28 cellular contexts compared by ENCODE assay signal in genomic region chr6:130644175-130644574, GRCh38.
"Had no signal": no experiment of that assay in that cellular context is flagged by ENCODE, and none has a peak within 500 bp of the region (broad histone marks: within the 10 kb centered on the region; RNA-seq: fewer than 3 reads in every experiment).

No MANE protein-coding gene starts in this region.

- H3K27ac ChIP-seq: colonic mucosa, coronary artery, dorsolateral prefrontal cortex, epithelial cell of prostate, esophagus muscularis mucosa, esophagus squamous epithelium, foreskin keratinocyte, gastrocnemius medialis, gastroesophageal sphincter, heart left ventricle, heart right ventricle had no signal

- ATAC-seq: effector memory CD8-positive, alpha-beta T cell; esophagus mucosa; foreskin keratinocyte; gastrocnemius medialis; gastroesophageal sphincter; heart left ventricle; heart right ventricle had no signal

- H3K27me3 ChIP-seq: colonic mucosa, dorsolateral prefrontal cortex, esophagus muscularis mucosa, esophagus squamous epithelium, foreskin keratinocyte, gastrocnemius medialis, gastroesophageal sphincter, heart left ventricle, heart right ventricle had no signal

- FAIRE-seq: colon, endometrium, endothelial cell of umbilical vein, frontal cortex had no signal

- H3K9me3 ChIP-seq: colonic mucosa, gastrocnemius medialis had no signal

- DNase-seq: colonic mucosa; cortex of kidney; dermis blood vessel endothelial cell; effector CD4-positive, alpha-beta T cell; effector CD8-positive, alpha-beta T cell; effector memory CD4-positive, alpha-beta T cell; effector memory CD8-positive, alpha-beta T cell; endodermal cell; erythroblast; esophagus squamous epithelium; foreskin fibroblast; foreskin keratinocyte; foreskin melanocyte; gastrocnemius medialis; glutamatergic neuron; head of caudate nucleus; heart left ventricle; heart right ventricle had no signal

- H3K4me3 ChIP-seq: colonic mucosa, coronary artery, dorsolateral prefrontal cortex, esophagus muscularis mucosa, esophagus squamous epithelium, gastrocnemius medialis, gastroesophageal sphincter, heart left ventricle, heart right ventricle had no signal

- H3K36me3 ChIP-seq: colonic mucosa, esophagus muscularis mucosa, esophagus squamous epithelium, gastrocnemius medialis, gastroesophageal sphincter, heart left ventricle, heart right ventricle had no signal

- H3K4me1 ChIP-seq: colonic mucosa, esophagus muscularis mucosa, esophagus squamous epithelium, foreskin keratinocyte, gastrocnemius medialis, gastroesophageal sphincter, heart left ventricle, heart right ventricle had no signal
